In genomic region chr5:145804701-145805100, GRCh38 we compare ENCODE assay signal across 1 cellular context.
TF ChIP-seq lines count a peak whose summit lies in the region.

No MANE protein-coding gene starts in this region.

TF ChIP-seq in WTC11, 78 proteins besides CTCF, POLR2A, EP300 and RAD21 (continued from another document):
- TF ChIP-seq IRF1 (CRISPR knock-in tag; IDR thresholded peaks at IDR 0.05), result no peak
- no peak for TF ChIP-seq NFE2L1 (CRISPR knock-in tag; IDR thresholded peaks at IDR 0.05)
- TF ChIP-seq ZBTB21 (CRISPR knock-in tag; IDR thresholded peaks at IDR 0.05; ENCODE audit: borderline replicate concordance), result no peak
- TF ChIP-seq FOXJ3 (CRISPR knock-in tag; IDR thresholded peaks at IDR 0.05; ENCODE audit: borderline replicate concordance), result no peak
- TF ChIP-seq ZNF317 (CRISPR knock-in tag; IDR thresholded peaks at IDR 0.05; ENCODE audit: borderline replicate concordance, low read depth), result no peak
TF ChIP-seq in WTC11: peak in this region for 0.
